Comparison of ENCODE assay signal across 11 cellular contexts in genomic region chr20:10179574-10180298, GRCh38. TPM values are rescaled to one million over a fixed set of nuclear protein-coding genes. Genes with fewer than 3 reads are reported as not detected.
A peak's percentile ranks its signal among the peaks of the same experiment; 100 is the strongest.
DNase-seq lines count a peak whose midpoint lies in the region; ATAC-seq and TF ChIP-seq lines count a peak whose summit lies in the region.
"Had no signal": no experiment of that assay in that cellular context is flagged by ENCODE, and none has a peak within 500 bp of the region (broad histone marks: within the 10 kb centered on the region; RNA-seq: fewer than 3 reads in every experiment).

No MANE protein-coding gene starts in this region.

- 79 to 89% (median 84%) methylated on average over 4 of the region's 4 CpGs for WGBS in stomach, 5 donors

- H3K27ac Mint-ChIP-seq in endothelial cell (ENCODE audit: unreplicated experiment) = no peak overlapping the region

- no peaks in the 10 kb centered on the region for H3K27me3 ChIP-seq in stomach
- H3K27me3 ChIP-seq: BLaER1, uterus had no signal

- ATAC-seq in GM21528 (IDR thresholded peaks at IDR 0.05; ENCODE audit: low FRiP score, unreplicated experiment) = no peak

- H3K36me3 ChIP-seq in stomach = no peaks in the 10 kb centered on the region
- H3K36me3 ChIP-seq: BLaER1, uterus had no signal

- H3K4me1 ChIP-seq in stomach = peaks cover 0 to 16% (median 9%) of the 10 kb centered on the region in 4 donors
- H3K4me1 ChIP-seq: BLaER1, uterus had no signal

- no peak overlapping the region for H3K4me3 ChIP-seq in stomach
- H3K4me3 ChIP-seq: BLaER1, uterus had no signal

- no peaks in the 10 kb centered on the region for H3K36me3 Mint-ChIP-seq in endothelial cell (ENCODE audit: low read depth, unreplicated experiment)

- H3K4me1 Mint-ChIP-seq in endothelial cell (ENCODE audit: unreplicated experiment) = no peaks in the 10 kb centered on the region

- no peaks in the 10 kb centered on the region for H3K27me3 Mint-ChIP-seq in endothelial cell (ENCODE audit: unreplicated experiment)

- peak; percentile 35 for TF ChIP-seq CTCF in endothelial cell (IDR thresholded peaks at IDR 0.05; ENCODE audit: unreplicated experiment)
- peak in 1 of 7 experiments; percentile 7 for TF ChIP-seq CTCF in stomach (IDR thresholded peaks at IDR 0.05)

- peak; percentile 24 for DNase-seq in NCI-H748 (lab: John Stamatoyannopoulos, UW; ENCODE audit: unreplicated experiment)
- DNase-seq in NCI-H748 treated with DMSO at 0.1 percent for 48 hours (lab: John Stamatoyannopoulos, UW) = no peak
- DNase-seq in NCI-H446 treated with DMSO at 0.1 percent for 48 hours (lab: John Stamatoyannopoulos, UW) = peak; percentile 15
- DNase-seq in endothelial cell (ENCODE audit: low spot score) = peak; percentile 8
- DNase-seq in stomach = no peak
- DNase-seq in stimulated activated CD4-positive, alpha-beta T cell treated with anti-CD3 and anti-CD28 coated beads, Interleukin-15, amount 100 ng/mL, for 24 hours = no peak
- DNase-seq in HuH-7.5 (ENCODE audit: low spot score) = no peak
- DNase-seq: uterus had no signal

- no peak for TF ChIP-seq EP300 in stomach (IDR thresholded peaks at IDR 0.05)

- no peak overlapping the region for H3K4me3 Mint-ChIP-seq in endothelial cell (ENCODE audit: unreplicated experiment)

- H3K9me3 ChIP-seq in stomach = peaks cover 0 to 3% (median under 1%) of the 10 kb centered on the region in 4 donors
- H3K9me3 ChIP-seq: BLaER1, uterus had no signal

- peak overlapping the region in 4 of 5 donors; percentile 21 to 77 (median 32) for H3K27ac ChIP-seq in stomach
- H3K27ac ChIP-seq: BLaER1 had no signal

- TF ChIP-seq POLR2A in stomach (IDR thresholded peaks at IDR 0.05) = no peak

- intact Hi-C loops in stomach (cut with DNase I; ENCODE audit: low total_unique reads) = no loop called here

- H3K9me3 Mint-ChIP-seq in endothelial cell (ENCODE audit: unreplicated experiment) = no peaks in the 10 kb centered on the region

RNA-seq across cellular contexts. Expression of gene SNAP25, which starts 38.9 kb away (rescaled TPM):
- total RNA-seq in endothelial cell (ENCODE audit: unreplicated experiment) (0.38 TPM), stomach (10 to 100 TPM in 1 of 5 donors, 1 to 10 TPM in 3, not detected in 1; 1.8 to 12.5 (median 7.5) TPM)
- polyA plus RNA-seq in stomach = 1 to 10 TPM; 2.1 to 2.8 (median 2.4) TPM
- total RNA-seq: lung microvascular endothelial cell had no signal

Comparison
In these comparisons a context has a peak if more than half of its experiments do, and no peak if none do; other contexts are left out.
1. DNase-seq: peak in NCI-H748 (single experiment), NCI-H446 treated with DMSO at 0.1 percent for 48 hours (single experiment) and endothelial cell (single experiment); none in NCI-H748 treated with DMSO at 0.1 percent for 48 hours (single experiment), stomach (single experiment), stimulated activated CD4-positive, alpha-beta T cell treated with anti-CD3 and anti-CD28 coated beads, Interleukin-15, amount 100 ng/mL, for 24 hours (single experiment) and HuH-7.5 (single experiment).